Comparison of ENCODE assay signal across 1 cellular context in the genomic region with DNA sequence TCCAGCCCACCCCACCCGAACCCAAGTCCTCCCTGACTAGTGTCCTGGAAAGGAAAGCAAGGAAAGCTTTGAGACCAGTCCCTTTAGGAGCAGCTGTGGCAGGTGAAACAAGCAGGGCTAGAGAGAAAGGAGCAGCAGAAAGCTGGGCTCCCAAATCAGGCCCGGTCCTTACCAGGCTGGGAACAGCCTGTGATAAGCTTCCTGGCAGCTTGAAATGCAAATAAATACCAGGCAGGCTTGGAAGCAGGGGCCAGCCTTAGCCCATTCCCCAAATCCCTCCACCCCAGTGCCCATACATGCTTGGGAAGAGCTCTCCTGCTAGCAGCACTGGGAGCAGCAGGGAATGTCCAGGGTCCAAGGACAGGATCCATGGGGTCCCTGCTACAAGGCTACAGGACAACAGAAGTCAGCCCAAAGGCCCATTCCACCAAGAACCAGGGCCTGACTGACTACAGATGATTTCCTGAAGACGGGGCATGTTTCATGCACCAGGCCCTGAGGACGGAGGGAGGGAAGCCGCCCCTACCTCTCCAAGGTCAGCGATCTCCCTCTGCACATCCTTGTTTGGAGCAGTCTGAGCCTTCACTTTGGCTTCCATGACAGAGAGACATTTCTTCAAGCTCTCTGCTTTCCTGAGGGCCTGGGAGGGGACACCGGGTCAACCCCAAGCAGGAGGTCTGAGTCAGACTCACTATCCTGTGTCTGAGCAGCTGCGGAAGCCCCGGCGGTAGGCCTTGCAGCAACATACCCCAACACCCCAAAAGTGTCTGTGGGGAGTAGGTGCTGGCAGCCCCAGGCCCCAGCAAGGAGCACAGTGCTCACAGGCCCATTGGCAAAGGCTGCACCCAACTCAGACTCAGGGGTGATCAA.
A peak's percentile ranks its signal among the peaks of the same experiment; 100 is the strongest.
TF ChIP-seq lines count a peak whose summit lies in the region.

No MANE protein-coding gene starts in this region.

TF ChIP-seq in HepG2, 621 proteins besides CTCF, POLR2A, EP300 and RAD21 (continued from another document):
- TF ChIP-seq, protein P1, sequence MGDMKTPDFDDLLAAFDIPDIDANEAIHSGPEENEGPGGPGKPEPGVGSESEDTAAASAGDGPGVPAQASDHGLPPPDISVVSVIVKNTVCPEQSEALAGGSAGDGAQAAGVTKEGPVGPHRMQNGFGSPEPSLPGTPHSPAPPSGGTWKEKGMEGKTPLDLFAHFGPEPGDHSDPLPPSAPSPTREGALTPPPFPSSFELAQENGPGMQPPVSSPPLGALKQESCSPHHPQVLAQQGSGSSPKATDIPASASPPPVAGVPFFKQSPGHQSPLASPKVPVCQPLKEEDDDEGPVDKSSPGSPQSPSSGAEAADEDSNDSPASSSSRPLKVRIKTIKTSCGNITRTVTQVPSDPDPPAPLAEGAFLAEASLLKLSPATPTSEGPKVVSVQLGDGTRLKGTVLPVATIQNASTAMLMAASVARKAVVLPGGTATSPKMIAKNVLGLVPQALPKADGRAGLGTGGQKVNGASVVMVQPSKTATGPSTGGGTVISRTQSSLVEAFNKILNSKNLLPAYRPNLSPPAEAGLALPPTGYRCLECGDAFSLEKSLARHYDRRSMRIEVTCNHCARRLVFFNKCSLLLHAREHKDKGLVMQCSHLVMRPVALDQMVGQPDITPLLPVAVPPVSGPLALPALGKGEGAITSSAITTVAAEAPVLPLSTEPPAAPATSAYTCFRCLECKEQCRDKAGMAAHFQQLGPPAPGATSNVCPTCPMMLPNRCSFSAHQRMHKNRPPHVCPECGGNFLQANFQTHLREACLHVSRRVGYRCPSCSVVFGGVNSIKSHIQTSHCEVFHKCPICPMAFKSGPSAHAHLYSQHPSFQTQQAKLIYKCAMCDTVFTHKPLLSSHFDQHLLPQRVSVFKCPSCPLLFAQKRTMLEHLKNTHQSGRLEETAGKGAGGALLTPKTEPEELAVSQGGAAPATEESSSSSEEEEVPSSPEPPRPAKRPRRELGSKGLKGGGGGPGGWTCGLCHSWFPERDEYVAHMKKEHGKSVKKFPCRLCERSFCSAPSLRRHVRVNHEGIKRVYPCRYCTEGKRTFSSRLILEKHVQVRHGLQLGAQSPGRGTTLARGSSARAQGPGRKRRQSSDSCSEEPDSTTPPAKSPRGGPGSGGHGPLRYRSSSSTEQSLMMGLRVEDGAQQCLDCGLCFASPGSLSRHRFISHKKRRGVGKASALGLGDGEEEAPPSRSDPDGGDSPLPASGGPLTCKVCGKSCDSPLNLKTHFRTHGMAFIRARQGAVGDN (CRISPR knock-in tag; IDR thresholded peaks at IDR 0.05) = peak; percentile 37
- no peak for TF ChIP-seq ZNF30 (CRISPR knock-in tag; IDR thresholded peaks at IDR 0.05)
- 0 out of 2 replicates have a peak, but pooled peaks have one; percentile 54 for TF ChIP-seq PHF8 (CRISPR knock-in tag; IDR thresholded peaks at IDR 0.05)
- peak; percentile 44; the same call in 1 of the 2 replicates for TF ChIP-seq ZNF891 (CRISPR knock-in tag; IDR thresholded peaks at IDR 0.05)
- no peak for TF ChIP-seq HMG20B (CRISPR knock-in tag; conservative IDR thresholded peaks at IDR 0.05)
- TF ChIP-seq HDAC6 (IDR thresholded peaks at IDR 0.05; ENCODE audit: low read depth, low read length) = no peak
- TF ChIP-seq, protein P2, sequence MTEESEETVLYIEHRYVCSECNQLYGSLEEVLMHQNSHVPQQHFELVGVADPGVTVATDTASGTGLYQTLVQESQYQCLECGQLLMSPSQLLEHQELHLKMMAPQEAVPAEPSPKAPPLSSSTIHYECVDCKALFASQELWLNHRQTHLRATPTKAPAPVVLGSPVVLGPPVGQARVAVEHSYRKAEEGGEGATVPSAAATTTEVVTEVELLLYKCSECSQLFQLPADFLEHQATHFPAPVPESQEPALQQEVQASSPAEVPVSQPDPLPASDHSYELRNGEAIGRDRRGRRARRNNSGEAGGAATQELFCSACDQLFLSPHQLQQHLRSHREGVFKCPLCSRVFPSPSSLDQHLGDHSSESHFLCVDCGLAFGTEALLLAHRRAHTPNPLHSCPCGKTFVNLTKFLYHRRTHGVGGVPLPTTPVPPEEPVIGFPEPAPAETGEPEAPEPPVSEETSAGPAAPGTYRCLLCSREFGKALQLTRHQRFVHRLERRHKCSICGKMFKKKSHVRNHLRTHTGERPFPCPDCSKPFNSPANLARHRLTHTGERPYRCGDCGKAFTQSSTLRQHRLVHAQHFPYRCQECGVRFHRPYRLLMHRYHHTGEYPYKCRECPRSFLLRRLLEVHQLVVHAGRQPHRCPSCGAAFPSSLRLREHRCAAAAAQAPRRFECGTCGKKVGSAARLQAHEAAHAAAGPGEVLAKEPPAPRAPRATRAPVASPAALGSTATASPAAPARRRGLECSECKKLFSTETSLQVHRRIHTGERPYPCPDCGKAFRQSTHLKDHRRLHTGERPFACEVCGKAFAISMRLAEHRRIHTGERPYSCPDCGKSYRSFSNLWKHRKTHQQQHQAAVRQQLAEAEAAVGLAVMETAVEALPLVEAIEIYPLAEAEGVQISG (CRISPR knock-in tag; IDR thresholded peaks at IDR 0.05) = peak; percentile 7; the same call in 1 of the 2 replicates
- TF ChIP-seq, protein P3, sequence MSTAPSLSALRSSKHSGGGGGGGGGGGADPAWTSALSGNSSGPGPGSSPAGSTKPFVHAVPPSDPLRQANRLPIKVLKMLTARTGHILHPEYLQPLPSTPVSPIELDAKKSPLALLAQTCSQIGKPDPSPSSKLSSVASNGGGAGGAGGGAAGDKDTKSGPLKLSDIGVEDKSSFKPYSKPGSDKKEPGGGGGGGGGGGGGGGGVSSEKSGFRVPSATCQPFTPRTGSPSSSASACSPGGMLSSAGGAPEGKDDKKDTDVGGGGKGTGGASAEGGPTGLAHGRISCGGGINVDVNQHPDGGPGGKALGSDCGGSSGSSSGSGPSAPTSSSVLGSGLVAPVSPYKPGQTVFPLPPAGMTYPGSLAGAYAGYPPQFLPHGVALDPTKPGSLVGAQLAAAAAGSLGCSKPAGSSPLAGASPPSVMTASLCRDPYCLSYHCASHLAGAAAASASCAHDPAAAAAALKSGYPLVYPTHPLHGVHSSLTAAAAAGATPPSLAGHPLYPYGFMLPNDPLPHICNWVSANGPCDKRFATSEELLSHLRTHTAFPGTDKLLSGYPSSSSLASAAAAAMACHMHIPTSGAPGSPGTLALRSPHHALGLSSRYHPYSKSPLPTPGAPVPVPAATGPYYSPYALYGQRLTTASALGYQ (CRISPR knock-in tag; IDR thresholded peaks at IDR 0.05) = no peak
- peak; percentile 65 for TF ChIP-seq ZMYM4 (CRISPR knock-in tag; IDR thresholded peaks at IDR 0.05)
- TF ChIP-seq ZNF143 (CRISPR knock-in tag; IDR thresholded peaks at IDR 0.05) = 0 out of 2 replicates have a peak, but pooled peaks have one; percentile 5
- no peak for TF ChIP-seq ZNF230 (CRISPR knock-in tag; IDR thresholded peaks at IDR 0.05)
- TF ChIP-seq CBX1 (IDR thresholded peaks at IDR 0.05; ENCODE audit: low read depth) = no peak
